In genomic region chr1:116911779-116912469, GRCh38 we compare ENCODE assay signal across 17 cellular contexts. TPM values are rescaled to one million over a fixed set of nuclear protein-coding genes. Genes with fewer than 3 reads are reported as not detected.
A peak's percentile ranks its signal among the peaks of the same experiment; 100 is the strongest.
DNase-seq lines count a peak whose midpoint lies in the region; ATAC-seq, FAIRE-seq and TF ChIP-seq lines count a peak whose summit lies in the region.
"Had no signal": no experiment of that assay in that cellular context is flagged by ENCODE, and none has a peak within 500 bp of the region (broad histone marks: within the 10 kb centered on the region; RNA-seq: fewer than 3 reads in every experiment).

No MANE protein-coding gene starts in this region.

- H2AFZ ChIP-seq in astrocyte (ENCODE audit: low read depth, low read length): no peak overlapping the region

- no peak for ATAC-seq in activated T-helper 17 cell treated with anti-CD3 and anti-CD28 coated beads, Interleukin-2, amount 50 U/mL, for 72 hours (replicated peaks)
- ATAC-seq: activated CD8-positive, alpha-beta T cell treated with anti-CD3 and anti-CD28 coated beads, Interleukin-2, amount 10 ng/mL, durations not matched to agents 7 days and 5 days; CD8-positive, alpha-beta T cell; left lung; natural killer cell had no signal

- DNase-seq in breast epithelium (ENCODE audit: low spot score in 2 of 2) (no peak), MCF 10A (ENCODE audit: unreplicated experiment) (no peak), astrocyte (ENCODE audit: low read depth) (no peak), stomach (no peak), Ammon's horn (ENCODE audit: low spot score) (no peak)
- DNase-seq in activated CD4-positive, alpha-beta T cell treated with anti-CD3 and anti-CD28 coated beads, Interleukin-2, amount 10 ng/mL, durations not matched to agents 24 days and 14 days: no peak
- DNase-seq: 8988T; activated CD8-positive, alpha-beta T cell treated with anti-CD3 and anti-CD28 coated beads, Interleukin-2, amount 10 ng/mL, durations not matched to agents 7 days and 5 days; activated gamma-delta T cell; brain microvascular endothelial cell; left lung; MV-4-11; natural killer cell; stimulated activated CD8-positive, alpha-beta memory T cell treated with anti-CD3 and anti-CD28 coated beads, Interleukin-4, amount 100 ng/mL, for 48 hours had no signal

- H3K4me2 ChIP-seq in astrocyte (ENCODE audit: low read length): peak overlapping the region; percentile 93

- no peak for FAIRE-seq in astrocyte (lab: Jason Lieb, UNC)

- H3K79me2 ChIP-seq in astrocyte (ENCODE audit: insufficient read depth, low read length): peaks cover 63% of the 10 kb centered on the region

- H3K36me3 ChIP-seq in breast epithelium (no peaks in the 10 kb centered on the region), astrocyte (ENCODE audit: insufficient read depth, low read length) (no peaks in the 10 kb centered on the region), iPS-15b (ENCODE audit: control insufficient read depth, insufficient read depth, low read length) (no peaks in the 10 kb centered on the region), stomach (no peaks in the 10 kb centered on the region)
- H3K36me3 ChIP-seq: brain microvascular endothelial cell, left lung had no signal

- WGBS in stomach, 5 donors: 74 to 81% (median 78%) methylated on average over 6 of the region's 6 CpGs

- BruUV-seq in MCF 10A (replicated peaks; lab: Mats Ljungman, UMichigan): no TSS peak

- H3K4me3 ChIP-seq in breast epithelium: peak overlapping the region in 2 of 3 donors; percentile 78 to 93
- peak overlapping the region; percentile 65 for H3K4me3 ChIP-seq in astrocyte (ENCODE audit: insufficient read depth, low read depth, low read length)
- H3K4me3 ChIP-seq in iPS-15b (ENCODE audit: low read depth, low read length): peak overlapping the region; percentile 83
- peak overlapping the region in 3 of 4 donors; percentile 67 to 81 (median 70) for H3K4me3 ChIP-seq in stomach

- H3K9ac ChIP-seq in astrocyte (ENCODE audit: low read length) (peak overlapping the region; percentile 88), iPS-15b (ENCODE audit: low read depth, low read length) (no peak overlapping the region)

- H3K27me3 ChIP-seq in breast epithelium (no peaks in the 10 kb centered on the region), astrocyte (ENCODE audit: insufficient read depth, low read length) (no peaks in the 10 kb centered on the region), iPS-15b (ENCODE audit: control insufficient read depth, insufficient read depth, low read length) (no peaks in the 10 kb centered on the region), stomach (peaks cover 0 to 19% (median 0%) of the 10 kb centered on the region in 3 donors)
- H3K27me3 ChIP-seq: brain microvascular endothelial cell had no signal

- no peak for TF ChIP-seq POLR2A in breast epithelium (IDR thresholded peaks at IDR 0.05)
- TF ChIP-seq POLR2A in stomach (IDR thresholded peaks at IDR 0.05): no peak

- no peak overlapping the region for H3K27ac ChIP-seq in breast epithelium
- no peak overlapping the region for H3K27ac ChIP-seq in astrocyte (ENCODE audit: low read depth, low read length)
- peak overlapping the region in 2 of 5 donors; percentile 83 to 90 for H3K27ac ChIP-seq in stomach
- H3K27ac ChIP-seq: brain microvascular endothelial cell, left lung had no signal

- peaks cover 48% of the 10 kb centered on the region for H4K20me1 ChIP-seq in astrocyte (ENCODE audit: insufficient read depth, low read length)

- H3K27me3 Mint-ChIP-seq in MCF 10A (ENCODE audit: insufficient read depth, unreplicated experiment) (no peaks in the 10 kb centered on the region), astrocyte (ENCODE audit: low read depth, unreplicated experiment) (no peaks in the 10 kb centered on the region)
- H3K27me3 Mint-ChIP-seq in activated CD4-positive, alpha-beta T cell treated with anti-CD3 and anti-CD28 coated beads, Interleukin-2, amount 10 ng/mL, durations not matched to agents 24 days and 14 days: peaks cover 6% of the 10 kb centered on the region
- H3K27me3 Mint-ChIP-seq in activated T-helper 17 cell treated with anti-CD3 and anti-CD28 coated beads, Interleukin-2, amount 50 U/mL, for 72 hours: no peaks in the 10 kb centered on the region

- H3K4me1 Mint-ChIP-seq in MCF 10A (ENCODE audit: insufficient read depth, unreplicated experiment) (peaks cover 26% of the 10 kb centered on the region), astrocyte (ENCODE audit: low read depth, unreplicated experiment) (peaks cover 13% of the 10 kb centered on the region)
- peaks cover 14% of the 10 kb centered on the region for H3K4me1 Mint-ChIP-seq in activated CD4-positive, alpha-beta T cell treated with anti-CD3 and anti-CD28 coated beads, Interleukin-2, amount 10 ng/mL, durations not matched to agents 24 days and 14 days
- peaks cover 5% of the 10 kb centered on the region for H3K4me1 Mint-ChIP-seq in activated T-helper 17 cell treated with anti-CD3 and anti-CD28 coated beads, Interleukin-2, amount 50 U/mL, for 72 hours

- TF ChIP-seq CTCF in breast epithelium (IDR thresholded peaks at IDR 0.05) (no peak), MCF 10A (IDR thresholded peaks at IDR 0.05; ENCODE audit: unreplicated experiment) (no peak), astrocyte (IDR thresholded peaks at IDR 0.05; ENCODE audit: insufficient read depth, low read depth, low read length) (no peak), stomach (IDR thresholded peaks at IDR 0.05) (no peak)

- H3K9me3 Mint-ChIP-seq in MCF 10A (ENCODE audit: unreplicated experiment) (no peaks in the 10 kb centered on the region), astrocyte (ENCODE audit: unreplicated experiment) (no peaks in the 10 kb centered on the region)
- no peaks in the 10 kb centered on the region for H3K9me3 Mint-ChIP-seq in activated CD4-positive, alpha-beta T cell treated with anti-CD3 and anti-CD28 coated beads, Interleukin-2, amount 10 ng/mL, durations not matched to agents 24 days and 14 days
- no peaks in the 10 kb centered on the region for H3K9me3 Mint-ChIP-seq in activated T-helper 17 cell treated with anti-CD3 and anti-CD28 coated beads, Interleukin-2, amount 50 U/mL, for 72 hours
- H3K9me3 Mint-ChIP-seq: CD8-positive, alpha-beta T cell; natural killer cell had no signal

- H3K9me3 ChIP-seq in breast epithelium (no peaks in the 10 kb centered on the region), astrocyte (ENCODE audit: insufficient read depth, low read depth, low read length) (no peaks in the 10 kb centered on the region), iPS-15b (ENCODE audit: control insufficient read depth, insufficient read depth, low read length) (no peaks in the 10 kb centered on the region), stomach (no peaks in the 10 kb centered on the region)
- H3K9me3 ChIP-seq: left lung had no signal

- H3K36me3 Mint-ChIP-seq in MCF 10A (ENCODE audit: insufficient read depth, unreplicated experiment): no peaks in the 10 kb centered on the region
- H3K36me3 Mint-ChIP-seq in astrocyte (ENCODE audit: low read depth, unreplicated experiment): no peaks in the 10 kb centered on the region
- H3K36me3 Mint-ChIP-seq in activated CD4-positive, alpha-beta T cell treated with anti-CD3 and anti-CD28 coated beads, Interleukin-2, amount 10 ng/mL, durations not matched to agents 24 days and 14 days (ENCODE audit: low read depth): no peaks in the 10 kb centered on the region
- H3K36me3 Mint-ChIP-seq in activated T-helper 17 cell treated with anti-CD3 and anti-CD28 coated beads, Interleukin-2, amount 50 U/mL, for 72 hours (ENCODE audit: low read depth): no peaks in the 10 kb centered on the region
- H3K36me3 Mint-ChIP-seq: CD8-positive, alpha-beta T cell; natural killer cell had no signal

- no peak for TF ChIP-seq EP300 in stomach (IDR thresholded peaks at IDR 0.05)

- no peak overlapping the region for H3K27ac Mint-ChIP-seq in MCF 10A (ENCODE audit: low read depth, unreplicated experiment)
- no peak overlapping the region for H3K27ac Mint-ChIP-seq in astrocyte (ENCODE audit: unreplicated experiment)
- no peak overlapping the region for H3K27ac Mint-ChIP-seq in activated CD4-positive, alpha-beta T cell treated with anti-CD3 and anti-CD28 coated beads, Interleukin-2, amount 10 ng/mL, durations not matched to agents 24 days and 14 days
- H3K27ac Mint-ChIP-seq in activated T-helper 17 cell treated with anti-CD3 and anti-CD28 coated beads, Interleukin-2, amount 50 U/mL, for 72 hours: no peak overlapping the region
- H3K27ac Mint-ChIP-seq: activated CD8-positive, alpha-beta T cell treated with anti-CD3 and anti-CD28 coated beads, Interleukin-2, amount 10 ng/mL, durations not matched to agents 7 days and 5 days; CD8-positive, alpha-beta T cell; natural killer cell had no signal

- H3K4me3 Mint-ChIP-seq in MCF 10A (ENCODE audit: unreplicated experiment) (no peak overlapping the region), astrocyte (ENCODE audit: unreplicated experiment) (no peak overlapping the region)
- no peak overlapping the region for H3K4me3 Mint-ChIP-seq in activated CD4-positive, alpha-beta T cell treated with anti-CD3 and anti-CD28 coated beads, Interleukin-2, amount 10 ng/mL, durations not matched to agents 24 days and 14 days
- H3K4me3 Mint-ChIP-seq in activated T-helper 17 cell treated with anti-CD3 and anti-CD28 coated beads, Interleukin-2, amount 50 U/mL, for 72 hours: no peak overlapping the region
- H3K4me3 Mint-ChIP-seq: activated CD8-positive, alpha-beta T cell treated with anti-CD3 and anti-CD28 coated beads, Interleukin-2, amount 10 ng/mL, durations not matched to agents 7 days and 5 days; CD8-positive, alpha-beta T cell; natural killer cell had no signal

- H3K4me1 ChIP-seq in breast epithelium: peaks cover 0 to 9% of the 10 kb centered on the region in 2 donors
- peaks cover 28% of the 10 kb centered on the region for H3K4me1 ChIP-seq in astrocyte (ENCODE audit: insufficient read depth, low read length)
- H3K4me1 ChIP-seq in iPS-15b (ENCODE audit: control insufficient read depth, insufficient read depth, low read length): peaks cover 23% of the 10 kb centered on the region
- H3K4me1 ChIP-seq in stomach: peaks cover 20 to 64% (median 45%) of the 10 kb centered on the region in 4 donors

- POLR2A ChIA-PET in MCF 10A (lab: Yijun Ruan, JAX): interaction anchor here (0.6 to 4.0 kb wide), 7 partner anchors 9 to 200 kb away, joined by 3 to 38 read pairs (median 21); partner anchors contain the start of gene TTF2

- intact Hi-C loops in breast epithelium (cut with DNase I; ENCODE audit: low total_unique reads) (no loop called here), MCF 10A (cut with micrococcal nuclease) (loop anchor here (5.0 to 10.0 kb wide), 2 partner anchors 143 to 340 kb away; partner anchors contain the start of gene CD58), stomach (cut with DNase I; ENCODE audit: low total_unique reads) (no loop called here)
- intact Hi-C loops in activated CD4-positive, alpha-beta T cell treated with anti-CD3 and anti-CD28 coated beads, Interleukin-2, amount 10 ng/mL, durations not matched to agents 24 days and 14 days (cut with micrococcal nuclease): loop anchor here (5.0 kb wide), 1 partner anchor 35 kb away; no protein-coding TSS in a partner anchor

- CTCF ChIA-PET in MCF 10A (lab: Yijun Ruan, JAX): interaction anchor here (0.6 to 2.2 kb wide), 9 partner anchors 9 to 337 kb away, joined by 3 to 8 read pairs (median 3); no protein-coding TSS in a partner anchor

RNA-seq across cellular contexts. Expression of gene PTGFRN, which starts 2.2 kb away (rescaled TPM):
- total RNA-seq in breast epithelium: 10 to 100 TPM; 10.6 to 30.8 (median 24.3) TPM
- 45.2 and 61.0 TPM in 2 replicates for total RNA-seq in MCF 10A (2022)
- total RNA-seq in astrocyte: 157 and 213 TPM in 2 replicates
- 10 to 100 TPM; 30.9 to 66.6 (median 47.2) TPM for total RNA-seq in stomach
- polyA plus RNA-seq in stomach: 10 to 100 TPM in 1 of 3 donors, 1 to 10 TPM in 2; 3.8 to 42.9 (median 9.7) TPM
- total RNA-seq in activated CD4-positive, alpha-beta T cell treated with anti-CD3 and anti-CD28 coated beads, Interleukin-2, amount 10 ng/mL, durations not matched to agents 24 days and 14 days: 35.4 and 35.6 TPM in 2 replicates
- 10 to 100 TPM; 10.1 to 11.1 TPM for total RNA-seq in activated T-helper 17 cell treated with anti-CD3 and anti-CD28 coated beads, Interleukin-2, amount 50 U/mL, for 72 hours

Comparison
In these comparisons a context has a peak if more than half of its experiments do, and no peak if none do; other contexts are left out.
1. intact Hi-C loops: an anchor here in MCF 10A (5.0 to 10.0 kb wide) and activated CD4-positive, alpha-beta T cell treated with anti-CD3 and anti-CD28 coated beads, Interleukin-2, amount 10 ng/mL, durations not matched to agents 24 days and 14 days (5.0 kb wide); none called in breast epithelium and stomach.